1 cellular context compared by ENCODE assay signal in genomic region chr1:151008244-151009205, GRCh38.
TF ChIP-seq lines count a peak whose summit lies in the region.

PRUNE1 (plus strand) TSS chr1:151008449; CDS start chr1:151008633, 184 bp downstream.

TF ChIP-seq in K562, 482 proteins besides CTCF, POLR2A, EP300 and RAD21 (continued from another document and continues in another):
- TF ChIP-seq, protein P1, sequence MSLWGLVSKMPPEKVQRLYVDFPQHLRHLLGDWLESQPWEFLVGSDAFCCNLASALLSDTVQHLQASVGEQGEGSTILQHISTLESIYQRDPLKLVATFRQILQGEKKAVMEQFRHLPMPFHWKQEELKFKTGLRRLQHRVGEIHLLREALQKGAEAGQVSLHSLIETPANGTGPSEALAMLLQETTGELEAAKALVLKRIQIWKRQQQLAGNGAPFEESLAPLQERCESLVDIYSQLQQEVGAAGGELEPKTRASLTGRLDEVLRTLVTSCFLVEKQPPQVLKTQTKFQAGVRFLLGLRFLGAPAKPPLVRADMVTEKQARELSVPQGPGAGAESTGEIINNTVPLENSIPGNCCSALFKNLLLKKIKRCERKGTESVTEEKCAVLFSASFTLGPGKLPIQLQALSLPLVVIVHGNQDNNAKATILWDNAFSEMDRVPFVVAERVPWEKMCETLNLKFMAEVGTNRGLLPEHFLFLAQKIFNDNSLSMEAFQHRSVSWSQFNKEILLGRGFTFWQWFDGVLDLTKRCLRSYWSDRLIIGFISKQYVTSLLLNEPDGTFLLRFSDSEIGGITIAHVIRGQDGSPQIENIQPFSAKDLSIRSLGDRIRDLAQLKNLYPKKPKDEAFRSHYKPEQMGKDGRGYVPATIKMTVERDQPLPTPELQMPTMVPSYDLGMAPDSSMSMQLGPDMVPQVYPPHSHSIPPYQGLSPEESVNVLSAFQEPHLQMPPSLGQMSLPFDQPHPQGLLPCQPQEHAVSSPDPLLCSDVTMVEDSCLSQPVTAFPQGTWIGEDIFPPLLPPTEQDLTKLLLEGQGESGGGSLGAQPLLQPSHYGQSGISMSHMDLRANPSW (CRISPR knock-in tag; IDR thresholded peaks at IDR 0.05): no peak
- TF ChIP-seq, protein P2, sequence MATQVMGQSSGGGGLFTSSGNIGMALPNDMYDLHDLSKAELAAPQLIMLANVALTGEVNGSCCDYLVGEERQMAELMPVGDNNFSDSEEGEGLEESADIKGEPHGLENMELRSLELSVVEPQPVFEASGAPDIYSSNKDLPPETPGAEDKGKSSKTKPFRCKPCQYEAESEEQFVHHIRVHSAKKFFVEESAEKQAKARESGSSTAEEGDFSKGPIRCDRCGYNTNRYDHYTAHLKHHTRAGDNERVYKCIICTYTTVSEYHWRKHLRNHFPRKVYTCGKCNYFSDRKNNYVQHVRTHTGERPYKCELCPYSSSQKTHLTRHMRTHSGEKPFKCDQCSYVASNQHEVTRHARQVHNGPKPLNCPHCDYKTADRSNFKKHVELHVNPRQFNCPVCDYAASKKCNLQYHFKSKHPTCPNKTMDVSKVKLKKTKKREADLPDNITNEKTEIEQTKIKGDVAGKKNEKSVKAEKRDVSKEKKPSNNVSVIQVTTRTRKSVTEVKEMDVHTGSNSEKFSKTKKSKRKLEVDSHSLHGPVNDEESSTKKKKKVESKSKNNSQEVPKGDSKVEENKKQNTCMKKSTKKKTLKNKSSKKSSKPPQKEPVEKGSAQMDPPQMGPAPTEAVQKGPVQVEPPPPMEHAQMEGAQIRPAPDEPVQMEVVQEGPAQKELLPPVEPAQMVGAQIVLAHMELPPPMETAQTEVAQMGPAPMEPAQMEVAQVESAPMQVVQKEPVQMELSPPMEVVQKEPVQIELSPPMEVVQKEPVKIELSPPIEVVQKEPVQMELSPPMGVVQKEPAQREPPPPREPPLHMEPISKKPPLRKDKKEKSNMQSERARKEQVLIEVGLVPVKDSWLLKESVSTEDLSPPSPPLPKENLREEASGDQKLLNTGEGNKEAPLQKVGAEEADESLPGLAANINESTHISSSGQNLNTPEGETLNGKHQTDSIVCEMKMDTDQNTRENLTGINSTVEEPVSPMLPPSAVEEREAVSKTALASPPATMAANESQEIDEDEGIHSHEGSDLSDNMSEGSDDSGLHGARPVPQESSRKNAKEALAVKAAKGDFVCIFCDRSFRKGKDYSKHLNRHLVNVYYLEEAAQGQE (CRISPR knock-in tag; IDR thresholded peaks at IDR 0.05; ENCODE audit: low read depth): peak; percentile 56; the same call in 1 of the 2 replicates
- no peak for TF ChIP-seq SMC3 (conservative IDR thresholded peaks at IDR 0.05; ENCODE audit: insufficient read depth, low read depth, low read length)
- TF ChIP-seq HOXB6 (CRISPR knock-in tag; IDR thresholded peaks at IDR 0.05; ENCODE audit: borderline replicate concordance): no peak
- TF ChIP-seq CBX2 (IDR thresholded peaks at IDR 0.05; ENCODE audit: insufficient read depth, low read length, poor library complexity, severe bottlenecking): no peak
- no peak for TF ChIP-seq C11orf30 (IDR thresholded peaks at IDR 0.05; ENCODE audit: low read depth)
- TF ChIP-seq, protein P3, sequence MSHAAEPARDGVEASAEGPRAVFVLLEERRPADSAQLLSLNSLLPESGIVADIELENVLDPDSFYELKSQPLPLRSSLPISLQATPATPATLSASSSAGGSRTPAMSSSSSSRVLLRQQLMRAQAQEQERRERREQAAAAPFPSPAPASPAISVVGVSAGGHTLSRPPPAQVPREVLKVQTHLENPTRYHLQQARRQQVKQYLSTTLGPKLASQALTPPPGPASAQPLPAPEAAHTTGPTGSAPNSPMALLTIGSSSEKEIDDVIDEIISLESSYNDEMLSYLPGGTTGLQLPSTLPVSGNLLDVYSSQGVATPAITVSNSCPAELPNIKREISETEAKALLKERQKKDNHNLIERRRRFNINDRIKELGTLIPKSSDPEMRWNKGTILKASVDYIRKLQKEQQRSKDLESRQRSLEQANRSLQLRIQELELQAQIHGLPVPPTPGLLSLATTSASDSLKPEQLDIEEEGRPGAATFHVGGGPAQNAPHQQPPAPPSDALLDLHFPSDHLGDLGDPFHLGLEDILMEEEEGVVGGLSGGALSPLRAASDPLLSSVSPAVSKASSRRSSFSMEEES (CRISPR knock-in tag; IDR thresholded peaks at IDR 0.05): no peak
- peak; percentile 71 for TF ChIP-seq NFIC (IDR thresholded peaks at IDR 0.05)
- no peak for TF ChIP-seq PREB (CRISPR knock-in tag; IDR thresholded peaks at IDR 0.05)
- no peak for TF ChIP-seq CHCHD3 (CRISPR knock-in tag; IDR thresholded peaks at IDR 0.05)
- TF ChIP-seq HES1 (IDR thresholded peaks at IDR 0.05; ENCODE audit: low read depth): 0 out of 2 replicates have a peak, but pooled peaks have one; percentile 17
- TF ChIP-seq, protein P4, sequence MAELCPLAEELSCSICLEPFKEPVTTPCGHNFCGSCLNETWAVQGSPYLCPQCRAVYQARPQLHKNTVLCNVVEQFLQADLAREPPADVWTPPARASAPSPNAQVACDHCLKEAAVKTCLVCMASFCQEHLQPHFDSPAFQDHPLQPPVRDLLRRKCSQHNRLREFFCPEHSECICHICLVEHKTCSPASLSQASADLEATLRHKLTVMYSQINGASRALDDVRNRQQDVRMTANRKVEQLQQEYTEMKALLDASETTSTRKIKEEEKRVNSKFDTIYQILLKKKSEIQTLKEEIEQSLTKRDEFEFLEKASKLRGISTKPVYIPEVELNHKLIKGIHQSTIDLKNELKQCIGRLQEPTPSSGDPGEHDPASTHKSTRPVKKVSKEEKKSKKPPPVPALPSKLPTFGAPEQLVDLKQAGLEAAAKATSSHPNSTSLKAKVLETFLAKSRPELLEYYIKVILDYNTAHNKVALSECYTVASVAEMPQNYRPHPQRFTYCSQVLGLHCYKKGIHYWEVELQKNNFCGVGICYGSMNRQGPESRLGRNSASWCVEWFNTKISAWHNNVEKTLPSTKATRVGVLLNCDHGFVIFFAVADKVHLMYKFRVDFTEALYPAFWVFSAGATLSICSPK (IDR thresholded peaks at IDR 0.05; ENCODE audit: borderline replicate concordance): 0 out of 2 replicates have a peak, but pooled peaks have one; percentile 77
- TF ChIP-seq CBX3 (IDR thresholded peaks at IDR 0.05; ENCODE audit: borderline replicate concordance in 1 of 2, low read length in 2 of 2): peak in 1 of 2 experiments; percentile 18; a peak in 1 of 3 replicates
- TF ChIP-seq, protein P5, sequence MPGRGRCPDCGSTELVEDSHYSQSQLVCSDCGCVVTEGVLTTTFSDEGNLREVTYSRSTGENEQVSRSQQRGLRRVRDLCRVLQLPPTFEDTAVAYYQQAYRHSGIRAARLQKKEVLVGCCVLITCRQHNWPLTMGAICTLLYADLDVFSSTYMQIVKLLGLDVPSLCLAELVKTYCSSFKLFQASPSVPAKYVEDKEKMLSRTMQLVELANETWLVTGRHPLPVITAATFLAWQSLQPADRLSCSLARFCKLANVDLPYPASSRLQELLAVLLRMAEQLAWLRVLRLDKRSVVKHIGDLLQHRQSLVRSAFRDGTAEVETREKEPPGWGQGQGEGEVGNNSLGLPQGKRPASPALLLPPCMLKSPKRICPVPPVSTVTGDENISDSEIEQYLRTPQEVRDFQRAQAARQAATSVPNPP (IDR thresholded peaks at IDR 0.05; ENCODE audit: borderline replicate concordance, insufficient read depth, insufficient read length): no peak
- TF ChIP-seq STAG1 (CRISPR knock-in tag; IDR thresholded peaks at IDR 0.05; ENCODE audit: borderline replicate concordance): no peak
- no peak for TF ChIP-seq MITF (IDR thresholded peaks at IDR 0.05)
- no peak for TF ChIP-seq ZNF695 (CRISPR knock-in tag; IDR thresholded peaks at IDR 0.05)
- TF ChIP-seq MBD2 (IDR thresholded peaks at IDR 0.05; ENCODE audit: borderline replicate concordance, low read depth): no peak; the same call in 1 of the 2 replicates
- no peak for TF ChIP-seq ZNF41 (CRISPR knock-in tag; conservative IDR thresholded peaks at IDR 0.05)
- TF ChIP-seq FOSL1 (tag; conservative IDR thresholded peaks at IDR 0.05): peak; percentile 40; the same call in 1 of the 2 replicates
- TF ChIP-seq NCOA6 (IDR thresholded peaks at IDR 0.05): peak; percentile 68; the same call in 1 of the 2 replicates
- TF ChIP-seq MYC (IDR thresholded peaks at IDR 0.05; ENCODE audit: low read depth, low read length): peak; percentile 67
- no peak for TF ChIP-seq MYC (CRISPR knock-in tag; IDR thresholded peaks at IDR 0.05; ENCODE audit: borderline replicate concordance, low read depth)
- TF ChIP-seq ZNF696 (CRISPR knock-in tag; conservative IDR thresholded peaks at IDR 0.05): no peak
- TF ChIP-seq PML (IDR thresholded peaks at IDR 0.05; ENCODE audit: low read length): no peak
- TF ChIP-seq MAZ (CRISPR knock-in tag; conservative IDR thresholded peaks at IDR 0.05 in 1 of 2, IDR thresholded peaks at IDR 0.05 in 1 of 2): peak; percentile 62 to 83
- TF ChIP-seq STAT5A (IDR thresholded peaks at IDR 0.05; ENCODE audit: borderline replicate concordance, low read length): no peak
- no peak for TF ChIP-seq ZNF512 (tag; IDR thresholded peaks at IDR 0.05)
- no peak for TF ChIP-seq BRD9 (IDR thresholded peaks at IDR 0.05; ENCODE audit: low read depth, partially characterized antibody)
- TF ChIP-seq MXI1 (IDR thresholded peaks at IDR 0.05; ENCODE audit: low read depth, low read length): 0 out of 2 replicates have a peak, but pooled peaks have one; percentile 42
- TF ChIP-seq SIN3B (IDR thresholded peaks at IDR 0.05; ENCODE audit: low read depth): peak; percentile 52; the same call in 1 of the 2 replicates
- 0 out of 4 replicates have a peak, but pooled peaks of 1 of the 2 experiments have one; percentile 9 for TF ChIP-seq TEAD1 (CRISPR knock-in tag; IDR thresholded peaks at IDR 0.05)
- TF ChIP-seq RNF2 (IDR thresholded peaks at IDR 0.05): no peak
- TF ChIP-seq SP2 (IDR thresholded peaks at IDR 0.05; ENCODE audit: extremely low read depth, low read depth, low read length, poor library complexity, severe bottlenecking): no peak
- no peak for TF ChIP-seq EWSR1 (IDR thresholded peaks at IDR 0.05; ENCODE audit: borderline replicate concordance, low read depth, partially characterized antibody)
- peak; percentile 73; the same call in 1 of the 2 replicates for TF ChIP-seq CREB1 (IDR thresholded peaks at IDR 0.05)
- peak; percentile 83 for TF ChIP-seq CREB1 (CRISPR knock-in tag; IDR thresholded peaks at IDR 0.05)
- no peak for TF ChIP-seq PRMT5 (CRISPR knock-in tag; IDR thresholded peaks at IDR 0.05)
- no peak for TF ChIP-seq WHSC1 (IDR thresholded peaks at IDR 0.05; ENCODE audit: low read length)
- peak; percentile 98 for TF ChIP-seq ADNP (tag; IDR thresholded peaks at IDR 0.05)
- peak; percentile 74 for TF ChIP-seq SAP30 (IDR thresholded peaks at IDR 0.05; ENCODE audit: borderline replicate concordance, insufficient read depth, low read depth, low read length, poor library complexity, severe bottlenecking)
- no peak for TF ChIP-seq XRCC3 (IDR thresholded peaks at IDR 0.05)
- TF ChIP-seq SRSF1 (IDR thresholded peaks at IDR 0.05; ENCODE audit: low read depth, low read length): no peak
- TF ChIP-seq RBM22 (IDR thresholded peaks at IDR 0.05; ENCODE audit: low read depth, low read length, poor library complexity, severe bottlenecking): no peak
- no peak for TF ChIP-seq HMBOX1 (IDR thresholded peaks at IDR 0.05)
- no peak for TF ChIP-seq TCF7L2 (IDR thresholded peaks at IDR 0.05; ENCODE audit: low read depth, low read length)
- no peak for TF ChIP-seq GTF2E2 (tag; IDR thresholded peaks at IDR 0.05)
- TF ChIP-seq ZNF780A (CRISPR knock-in tag; IDR thresholded peaks at IDR 0.05): no peak
- TF ChIP-seq SP1 (CRISPR knock-in tag; IDR thresholded peaks at IDR 0.05): peak; percentile 96
- no peak for TF ChIP-seq TCFL5 (CRISPR knock-in tag; conservative IDR thresholded peaks at IDR 0.05)
